Comparison of ENCODE assay signal across 11 cellular contexts in the genomic region with DNA sequence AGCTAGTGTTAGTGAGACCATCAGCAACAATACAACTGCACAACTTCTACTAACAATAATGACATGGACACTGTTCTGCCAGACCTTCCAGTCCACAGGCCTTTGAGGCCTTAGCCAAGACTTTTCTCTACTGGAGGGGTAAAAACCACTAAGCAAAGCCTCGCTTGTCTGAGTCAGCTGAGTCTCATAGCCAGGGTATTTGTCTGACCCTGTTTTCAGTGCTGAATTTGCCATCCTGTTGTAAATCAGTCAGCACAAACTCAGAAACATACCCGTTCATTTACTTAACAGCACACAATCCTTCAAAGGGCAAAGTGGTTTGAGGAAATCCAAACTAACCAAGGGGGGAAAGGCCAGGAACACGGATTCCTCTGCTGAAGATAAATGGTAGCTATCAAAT.
DNase-seq lines count a peak whose midpoint lies in the region; ATAC-seq, FAIRE-seq and TF ChIP-seq lines count a peak whose summit lies in the region.
"Had no signal": no experiment of that assay in that cellular context is flagged by ENCODE, and none has a peak within 500 bp of the region (broad histone marks: within the 10 kb centered on the region; RNA-seq: fewer than 3 reads in every experiment).

No MANE protein-coding gene starts in this region.

- H3K9ac ChIP-seq in fibroblast of lung (ENCODE audit: insufficient read depth, low read length), result no peak overlapping the region

- BruUV-seq in OCI-LY7 (replicated peaks; lab: Mats Ljungman, UMichigan) (no TSS peak), PC-9 (replicated peaks; lab: Mats Ljungman, UMichigan) (no TSS peak)

- no peak for FAIRE-seq in GM19239 (lab: Jason Lieb, UNC)

- H2AFZ ChIP-seq in fibroblast of lung (ENCODE audit: low read length) (no peak overlapping the region), osteoblast (ENCODE audit: low read length) (peak overlapping the region; percentile 24), OCI-LY7 (ENCODE audit: low read length) (no peak overlapping the region), PC-9 (no peak overlapping the region)

- H3K79me2 ChIP-seq in fibroblast of lung (ENCODE audit: control insufficient read depth, insufficient read depth, low read length) (no peaks in the 10 kb centered on the region), osteoblast (ENCODE audit: insufficient read depth, low read length) (no peaks in the 10 kb centered on the region), OCI-LY7 (ENCODE audit: insufficient read depth, low read depth, low read length) (no peaks in the 10 kb centered on the region), PC-9 (ENCODE audit: low read depth) (no peaks in the 10 kb centered on the region)

- no peaks in the 10 kb centered on the region for H3K9me2 ChIP-seq in OCI-LY7 (ENCODE audit: insufficient read depth, low read length)
- no peaks in the 10 kb centered on the region for H3K9me2 ChIP-seq in PC-9 (ENCODE audit: insufficient read depth)

- no peak for ATAC-seq in HG03097 (IDR thresholded peaks at IDR 0.05; ENCODE audit: low FRiP score, unreplicated experiment)

- H3K4me1 ChIP-seq in SJSA1 (replicated peaks) (peaks cover 13% of the 10 kb centered on the region), fibroblast of lung (ENCODE audit: control insufficient read depth, extremely low read depth, insufficient read depth, low read length) (peaks cover 6% of the 10 kb centered on the region), osteoblast (ENCODE audit: insufficient read depth, low read length) (peaks cover 15% of the 10 kb centered on the region), OCI-LY7 (ENCODE audit: insufficient read depth, low read length, poor library complexity, severe bottlenecking) (no peaks in the 10 kb centered on the region), PC-9 (replicated peaks; ENCODE audit: insufficient read depth) (no peaks in the 10 kb centered on the region)

- DNase-seq in ELR (ENCODE audit: low read depth) (peak; percentile 82), SJSA1 (ENCODE audit: low read depth in 1 of 2, low spot score in 2 of 2) (peak in 1 of 2 experiments; percentile 58), fibroblast of lung (ENCODE audit: low read depth in 2 of 2) (peak; percentile 86 to 98), osteoblast (ENCODE audit: insufficient read length, low spot score, missing footprints) (peak; percentile 93), OCI-LY7 (ENCODE audit: low spot score) (no peak), GM19239 (ENCODE audit: insufficient read length, low spot score) (no peak), PC-9 (no peak)
- DNase-seq: amygdala, Karpas-422, NCI-H69 had no signal

- POLR2A ChIA-PET in OCI-LY7 (lab: Charles Lee), result interaction anchor here (0.7 to 2.5 kb wide), 2 partner anchors 11 to 123 kb away, joined by 3 to 8 read pairs; no protein-coding TSS in a partner anchor
- POLR2A ChIA-PET in PC-9 (lab: Charles Lee; ENCODE audit: unreplicated experiment), result interaction anchor here (0.7 kb wide), 1 partner anchor 1366 kb away, joined by 3 read pairs; no protein-coding TSS in a partner anchor

- no peaks in the 10 kb centered on the region for H3K27me3 ChIP-seq in SJSA1 (replicated peaks)
- no peaks in the 10 kb centered on the region for H3K27me3 ChIP-seq in fibroblast of lung (ENCODE audit: control insufficient read depth, insufficient read depth, low read length)
- no peaks in the 10 kb centered on the region for H3K27me3 ChIP-seq in osteoblast (ENCODE audit: insufficient read depth, low read length)
- H3K27me3 ChIP-seq in PC-9 (ENCODE audit: insufficient read depth, low read depth), result no peaks in the 10 kb centered on the region

- intact Hi-C loops in OCI-LY7 (cut with micrococcal nuclease; ENCODE audit: unreplicated experiment), result no loop called here
- intact Hi-C loops in PC-9 (cut with micrococcal nuclease; ENCODE audit: unreplicated experiment), result no loop called here

- H3K4me3 ChIP-seq in SJSA1 (no peak overlapping the region), fibroblast of lung (replicated peaks in 1 of 4; ENCODE audit: control extremely low read depth in 1 of 4, insufficient read depth in 1 of 4, low read depth in 3 of 4, low read length in 4 of 4) (no peak overlapping the region), osteoblast (ENCODE audit: insufficient read depth, low read length) (no peak overlapping the region), OCI-LY7 (ENCODE audit: low read depth, low read length, poor library complexity, severe bottlenecking) (no peak overlapping the region), PC-9 (no peak overlapping the region)

- no peaks in the 10 kb centered on the region for H3F3A ChIP-seq in PC-9 (ENCODE audit: insufficient read depth, low read depth)

- no peaks in the 10 kb centered on the region for H4K20me1 ChIP-seq in fibroblast of lung (ENCODE audit: control insufficient read depth, extremely low read depth, insufficient read depth, low read length)
- H4K20me1 ChIP-seq in osteoblast (ENCODE audit: insufficient read depth, low read length), result no peaks in the 10 kb centered on the region
- no peaks in the 10 kb centered on the region for H4K20me1 ChIP-seq in OCI-LY7 (ENCODE audit: insufficient read depth, low read length)
- H4K20me1 ChIP-seq in PC-9 (ENCODE audit: insufficient read depth), result no peaks in the 10 kb centered on the region

- peak overlapping the region; percentile 13 for H3K4me2 ChIP-seq in fibroblast of lung (ENCODE audit: extremely low read depth, insufficient read depth, low read length)
- H3K4me2 ChIP-seq in osteoblast (ENCODE audit: insufficient read depth, low read length), result peak overlapping the region; percentile 65
- H3K4me2 ChIP-seq in OCI-LY7 (ENCODE audit: low read length), result no peak overlapping the region
- H3K4me2 ChIP-seq in PC-9, result no peak overlapping the region

- 0 out of 2 replicates have a peak overlapping the region, but pooled peaks have one; percentile 5 for H3K27ac ChIP-seq in SJSA1
- peak overlapping the region; percentile 43 for H3K27ac ChIP-seq in fibroblast of lung (ENCODE audit: insufficient read depth, low read length)
- H3K27ac ChIP-seq in osteoblast (ENCODE audit: low read depth, low read length), result peak overlapping the region; percentile 66
- no peak overlapping the region for H3K27ac ChIP-seq in OCI-LY7 (ENCODE audit: low read depth, low read length, poor library complexity, severe bottlenecking)
- H3K27ac ChIP-seq in PC-9, result no peak overlapping the region

- H3K9me3 ChIP-seq in SJSA1 (replicated peaks) (no peaks in the 10 kb centered on the region), fibroblast of lung (ENCODE audit: control insufficient read depth, insufficient read depth, low read depth, low read length) (no peaks in the 10 kb centered on the region), osteoblast (ENCODE audit: low read depth, low read length) (no peaks in the 10 kb centered on the region), OCI-LY7 (ENCODE audit: low read length) (no peaks in the 10 kb centered on the region), PC-9 (ENCODE audit: insufficient read depth, low read depth) (no peaks in the 10 kb centered on the region)

- H3K36me3 ChIP-seq in SJSA1 (no peaks in the 10 kb centered on the region), fibroblast of lung (ENCODE audit: control insufficient read depth, insufficient read depth, low read length) (no peaks in the 10 kb centered on the region), osteoblast (ENCODE audit: insufficient read depth, low read length) (no peaks in the 10 kb centered on the region), OCI-LY7 (ENCODE audit: insufficient read depth, low read length) (no peaks in the 10 kb centered on the region), PC-9 (ENCODE audit: low read depth) (no peaks in the 10 kb centered on the region)

- CTCF ChIA-PET in OCI-LY7 (lab: Charles Lee; ENCODE audit: unreplicated experiment) (no interaction called here), PC-9 (lab: Charles Lee) (no interaction called here)

- TF ChIP-seq CTCF in fibroblast of lung (conservative IDR thresholded peaks at IDR 0.05 in 1 of 2, IDR thresholded peaks at IDR 0.05 in 1 of 2; ENCODE audit: low read depth in 1 of 2, low read length in 2 of 2), result no peak
- TF ChIP-seq CTCF in osteoblast (IDR thresholded peaks at IDR 0.05; ENCODE audit: extremely low read depth, low read depth, low read length), result no peak
- no peak for TF ChIP-seq CTCF in OCI-LY7 (conservative IDR thresholded peaks at IDR 0.05; ENCODE audit: low read length)
- no peak for TF ChIP-seq CTCF in PC-9 (conservative IDR thresholded peaks at IDR 0.05)

Comparison
In these comparisons a context has a peak if more than half of its experiments do, and no peak if none do; other contexts are left out.
1. DNase-seq: peak in ELR (single experiment), fibroblast of lung (2 of 2) and osteoblast (single experiment); none in OCI-LY7 (single experiment), GM19239 (single experiment) and PC-9 (0 of 2).
2. H3K27ac ChIP-seq: peak in SJSA1 (single experiment), fibroblast of lung (single experiment) and osteoblast (single experiment); none in OCI-LY7 (single experiment) and PC-9 (single experiment).
3. H3K4me2 ChIP-seq: peak in fibroblast of lung (single experiment) and osteoblast (single experiment); none in OCI-LY7 (single experiment) and PC-9 (single experiment).